ENCODE assay signal across 8 cellular contexts in the genomic region with DNA sequence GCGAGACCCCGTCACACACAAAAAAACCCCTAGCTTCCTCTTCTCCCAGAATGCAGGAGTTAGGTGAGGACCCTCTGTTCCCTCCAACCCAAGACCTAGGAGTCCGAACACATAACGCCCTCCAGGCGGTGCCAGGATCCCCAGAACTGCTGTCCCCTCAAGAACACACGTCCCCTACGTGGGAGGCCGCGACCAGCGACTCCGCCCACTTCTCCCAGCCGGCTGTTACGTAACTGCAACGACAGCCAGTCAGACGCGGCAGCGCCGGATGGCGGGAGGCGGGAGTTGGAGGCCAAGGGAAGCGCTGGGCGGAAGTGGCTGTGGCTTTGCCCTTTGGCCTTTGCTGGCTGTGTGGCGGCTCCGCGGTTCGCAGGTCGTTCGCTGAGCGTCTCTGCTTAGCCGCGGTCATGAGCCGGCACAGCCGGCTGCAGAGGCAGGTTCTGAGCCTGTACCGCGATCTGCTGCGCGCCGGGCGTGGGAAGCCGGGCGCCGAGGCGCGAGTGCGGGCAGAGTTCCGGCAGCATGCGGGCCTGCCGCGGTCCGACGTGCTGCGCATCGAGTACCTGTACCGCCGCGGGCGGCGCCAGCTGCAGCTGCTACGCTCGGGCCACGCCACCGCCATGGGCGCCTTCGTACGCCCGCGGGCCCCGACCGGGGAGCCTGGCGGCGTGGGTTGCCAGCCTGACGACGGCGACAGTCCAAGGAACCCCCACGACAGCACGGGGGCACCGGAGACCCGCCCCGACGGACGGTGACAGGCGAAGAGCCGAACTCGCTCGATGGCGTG. TPM values are rescaled to one million over a fixed set of nuclear protein-coding genes. Genes with fewer than 3 reads are reported as not detected.
DNase-seq lines count a peak whose midpoint lies in the region; ATAC-seq and TF ChIP-seq lines count a peak whose summit lies in the region.

Gene SDHAF1, plus strand, starts transcription at position 321 of the 787 bp plus-strand sequence. Its CDS starts 87 bp downstream, at position 408.

- H3K4me1 ChIP-seq in adrenal gland (replicated peaks in 1 of 2): peaks cover 24 to 34% of the 10 kb centered on the region in 2 donors
- peaks cover 4 to 43% (median 25%) of the 10 kb centered on the region in 12 donors for H3K4me1 ChIP-seq in heart left ventricle
- H3K4me1 ChIP-seq in upper lobe of right lung: peaks cover 19% of the 10 kb centered on the region

- H3K27ac ChIP-seq in adrenal gland (peak within 1 kb of the TSS in 4 of 5 donors; percentile 55 to 90 (median 77)), heart left ventricle (peak within 1 kb of the TSS in 11 of 12 donors; percentile 68 to 88 (median 83)), upper lobe of right lung (peak within 1 kb of the TSS; percentile 88)

- H3K27me3 ChIP-seq in adrenal gland (no peaks in the 10 kb centered on the region), heart left ventricle (no peaks in the 10 kb centered on the region), upper lobe of right lung (no peaks in the 10 kb centered on the region)

- H3K36me3 ChIP-seq in adrenal gland (replicated peaks in 1 of 2): peaks cover 0 to 5% of the 10 kb centered on the region in 2 donors
- peaks cover 0 to 21% (median 8%) of the 10 kb centered on the region in 9 donors for H3K36me3 ChIP-seq in heart left ventricle
- peaks cover 10% of the 10 kb centered on the region for H3K36me3 ChIP-seq in upper lobe of right lung

- H3K4me3 ChIP-seq in adrenal gland: peak within 1 kb of the TSS; percentile 6 to 89 (median 70)
- peak within 1 kb of the TSS; percentile 67 to 99 (median 90) for H3K4me3 ChIP-seq in heart left ventricle
- H3K4me3 ChIP-seq in upper lobe of right lung: peak within 1 kb of the TSS; percentile 99

- TF ChIP-seq CTCF in GM12874 (IDR thresholded peaks at IDR 0.05; ENCODE audit: insufficient read depth, low read depth, low read length) (0 out of 2 replicates have a peak, but pooled peaks have one; percentile 6), adrenal gland (IDR thresholded peaks at IDR 0.05) (peak in 1 of 6 experiments; percentile 3), heart left ventricle (IDR thresholded peaks at IDR 0.05) (peak in 3 of 12 donors; percentile 4 to 26 (median 11)), upper lobe of right lung (IDR thresholded peaks at IDR 0.05) (no peak)

- peak; percentile 88 for DNase-seq in NCI-H1436 (lab: John Stamatoyannopoulos, UW)
- DNase-seq in T-helper 1 cell: peak; percentile 81 to 95 (median 87)
- peak; percentile 96 to 98 (median 97) for DNase-seq in adrenal gland
- DNase-seq in heart left ventricle: peak; percentile 97 to 98 (median 98)
- peak; percentile 99 for DNase-seq in posterior vena cava (ENCODE audit: low spot score)
- peak; percentile 99 for DNase-seq in upper lobe of right lung

- H3K9me3 ChIP-seq in adrenal gland (replicated peaks in 1 of 3) (no peaks in the 10 kb centered on the region), heart left ventricle (no peaks in the 10 kb centered on the region), upper lobe of right lung (no peaks in the 10 kb centered on the region)

- ATAC-seq in HG02763 (IDR thresholded peaks at IDR 0.05; ENCODE audit: unreplicated experiment) (peak; percentile 88), heart left ventricle (peak; percentile 95 to 98 (median 96)), upper lobe of right lung (peak; percentile 96)

- intact Hi-C loops in adrenal gland (cut with DNase I) (no loop called here), heart left ventricle (cut with DNase I) (loop anchor here in 7 of 10 donors (1.0 to 10.0 kb wide), 6 partner anchors 19 to 172 kb away; partner anchors contain the start of genes OVOL3 (in 4 of the 7), POLR2I (in 4 of the 7), THAP8 (in 3 of the 7) and WDR62 (in 3 of the 7)), posterior vena cava (cut with DNase I) (no loop called here), upper lobe of right lung (cut with DNase I) (no loop called here)

- TF ChIP-seq POLR2A in adrenal gland (IDR thresholded peaks at IDR 0.05) (peak; percentile 57 to 79), heart left ventricle (IDR thresholded peaks at IDR 0.05) (peak in 1 of 2 donors; percentile 91)

- WGBS in adrenal gland, 4 donors: 0 to 1% (median 1%) methylated on average over 9 to 85 of the region's 86 CpGs
- WGBS in heart left ventricle, 4 donors: 0 to 1% (median 1%) methylated on average over 19 to 86 of the region's 86 CpGs

RNA-seq across cellular contexts. Expression of gene SDHAF1, which starts in this region (rescaled TPM):
- 10 to 100 TPM; 19.5 to 68.9 (median 32.5) TPM for total RNA-seq in adrenal gland
- polyA plus RNA-seq in adrenal gland: 10 to 100 TPM; 13.7 to 19.2 (median 15.9) TPM
- total RNA-seq in heart left ventricle: 10 to 100 TPM in 8 of 9 donors, 1 to 10 TPM in 1; 9.7 to 41.8 (median 11.4) TPM
- 10 to 100 TPM in 1 of 2 donors, 1 to 10 TPM in 1; 9.8 to 18.5 TPM for polyA plus RNA-seq in heart left ventricle
- total RNA-seq in posterior vena cava: 10 to 100 TPM; 11.2 to 13.3 TPM
- total RNA-seq in upper lobe of right lung: 14.2 TPM

Comparison
In these comparisons a context has a peak if more than half of its experiments do, and no peak if none do; other contexts are left out.
1. Peak in every context shown above with its lines: DNase-seq, ATAC-seq, H3K4me3 ChIP-seq and H3K27ac ChIP-seq.
2. intact Hi-C loops: an anchor here in heart left ventricle (1.0 to 10.0 kb wide); none called in adrenal gland, posterior vena cava and upper lobe of right lung.